ENCODE assay signal across 32 cellular contexts in the genomic region with DNA sequence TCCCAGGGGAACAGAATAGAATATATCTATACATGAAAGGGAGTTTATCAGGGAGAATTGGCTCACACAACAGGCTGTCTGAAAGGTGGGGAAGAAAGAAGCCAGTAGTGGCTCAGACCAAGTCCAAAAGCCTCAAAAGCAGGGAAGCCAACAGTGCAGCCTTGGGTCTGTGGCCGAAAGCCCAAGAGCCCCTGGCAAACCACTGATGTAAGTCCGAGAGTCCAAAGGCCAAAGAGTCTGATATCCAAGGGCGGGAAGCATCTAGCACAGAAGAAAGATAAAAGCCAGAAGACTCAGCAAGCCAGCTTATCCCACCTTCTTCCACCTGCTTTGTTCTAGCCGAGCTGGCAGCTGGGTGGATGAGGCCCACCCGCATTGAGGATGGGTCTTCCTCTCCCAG.
"Had no signal": no experiment of that assay in that cellular context is flagged by ENCODE, and none has a peak within 500 bp of the region (broad histone marks: within the 10 kb centered on the region; RNA-seq: fewer than 3 reads in every experiment).

No MANE protein-coding gene starts in this region.

- H3K27ac Mint-ChIP-seq: naive thymus-derived CD8-positive, alpha-beta T cell; natural killer cell treated with Interleukin-12 subunit alpha and Interleukin-12 subunit beta and Interleukin-15 and Interleukin-18, amount 100 ng/mL, for 72 hours; nephron progenitor cell; progenitor cell of endocrine pancreas; stimulated activated memory B cell treated with anti-CD40 and anti-IgM and Interleukin-4, amounts not matched to agents 10 μg/mL and 1 μg/mL and 100 μg/mL, for 72 hours; stimulated activated naive CD8-positive, alpha-beta T cell treated with anti-CD3 and anti-CD28 coated beads, Interleukin-15, amount 100 ng/mL, for 72 hours; type B pancreatic cell had no signal

- H3K27me3 ChIP-seq: ovary, suprapubic skin, testis, tibial artery, transverse colon, upper lobe of right lung, uterus had no signal

- H3K4me3 ChIP-seq: ovary, psoas muscle, skin epidermis, smooth muscle cell, spleen, suprapubic skin, testis, tibial artery, transverse colon, upper lobe of right lung, uterus had no signal

- DNase-seq: naive thymus-derived CD8-positive, alpha-beta T cell; nephron progenitor cell; occipital lobe; ovary; posterior cingulate gyrus; psoas muscle; right cardiac atrium; spleen; stimulated activated CD4-positive, alpha-beta T cell treated with anti-CD3 and anti-CD28 coated beads, Interleukin-12 subunit alpha, Interleukin-12 subunit beta, amount 100 ng/mL, for 4 hours; stimulated activated CD4-positive, alpha-beta T cell treated with anti-CD3 and anti-CD28 coated beads, Interleukin-1b, Interleukin-23, amount 100 ng/mL, for 48 hours; stimulated activated CD4-positive, alpha-beta T cell treated with anti-CD3 and anti-CD28 coated beads, Interleukin-4, amount 100 ng/mL, for 1 hour; stimulated activated CD4-positive, alpha-beta T cell treated with anti-CD3 and anti-CD28 coated beads, Interleukin-4, amount 100 ng/mL, for 4 hours; stimulated activated CD8-positive, alpha-beta memory T cell treated with anti-CD3 and anti-CD28 coated beads, Interleukin-4, amount 100 ng/mL, for 48 hours; stimulated activated naive CD4-positive, alpha-beta T cell; stimulated activated naive CD8-positive, alpha-beta T cell treated with anti-CD3 and anti-CD28 coated beads, Interleukin-15, amount 100 ng/mL, for 72 hours; stimulated activated naive CD8-positive, alpha-beta T cell treated with anti-CD3 and anti-CD28 coated beads, Interleukin-15, Interleukin-2, amounts not matched to agents 100 U/mL and 50 U/mL, for 24 hours; substantia nigra; testis; tibial artery; transverse colon; upper lobe of right lung; uterus had no signal

- H3K27me3 Mint-ChIP-seq: type B pancreatic cell had no signal

- H2AFZ ChIP-seq: parathyroid adenoma had no signal

- H3K9me3 ChIP-seq: ovary, psoas muscle, spleen, suprapubic skin, testis, tibial artery, transverse colon, upper lobe of right lung, uterus had no signal

- H3K9me3 Mint-ChIP-seq: nephron progenitor cell; neural crest cell; stimulated activated memory B cell treated with anti-CD40 and anti-IgM and Interleukin-4, amounts not matched to agents 10 μg/mL and 1 μg/mL and 100 μg/mL, for 72 hours; type B pancreatic cell had no signal

- H3K36me3 Mint-ChIP-seq: natural killer cell treated with Interleukin-12 subunit alpha and Interleukin-12 subunit beta and Interleukin-15 and Interleukin-18, amount 100 ng/mL, for 72 hours; stimulated activated memory B cell treated with anti-CD40 and anti-IgM and Interleukin-4, amounts not matched to agents 10 μg/mL and 1 μg/mL and 100 μg/mL, for 72 hours; type B pancreatic cell had no signal

- H3K36me3 ChIP-seq: ovary, spleen, suprapubic skin, tibial artery, transverse colon, upper lobe of right lung, uterus had no signal

- H3K9ac ChIP-seq: parathyroid adenoma had no signal

- ATAC-seq: naive thymus-derived CD8-positive, alpha-beta T cell; natural killer cell treated with Interleukin-12 subunit alpha and Interleukin-12 subunit beta and Interleukin-15 and Interleukin-18, amount 100 ng/mL, for 72 hours; psoas muscle; right cardiac atrium; sciatic nerve; stimulated activated memory B cell treated with anti-CD40 and anti-IgM and Interleukin-4, amounts not matched to agents 10 μg/mL and 1 μg/mL and 100 μg/mL, for 72 hours; stimulated activated naive CD8-positive, alpha-beta T cell treated with anti-CD3 and anti-CD28 coated beads, Interleukin-15, amount 100 ng/mL, for 72 hours; stimulated activated naive CD8-positive, alpha-beta T cell treated with anti-CD3 and anti-CD28 coated beads, Interleukin-15, Interleukin-2, amounts not matched to agents 100 U/mL and 50 U/mL, for 24 hours; upper lobe of right lung had no signal

- H3K4me1 ChIP-seq: parathyroid adenoma, uterus had no signal

- H3K27ac ChIP-seq: ovary, parathyroid adenoma, psoas muscle, skin epidermis, spleen, suprapubic skin, testis, tibial artery, transverse colon, upper lobe of right lung, uterus had no signal

- H3K4me3 Mint-ChIP-seq: naive thymus-derived CD8-positive, alpha-beta T cell; natural killer cell treated with Interleukin-12 subunit alpha and Interleukin-12 subunit beta and Interleukin-15 and Interleukin-18, amount 100 ng/mL, for 72 hours; nephron progenitor cell; neural crest cell; stimulated activated memory B cell treated with anti-CD40 and anti-IgM and Interleukin-4, amounts not matched to agents 10 μg/mL and 1 μg/mL and 100 μg/mL, for 72 hours; stimulated activated naive CD8-positive, alpha-beta T cell treated with anti-CD3 and anti-CD28 coated beads, Interleukin-15, amount 100 ng/mL, for 72 hours; type B pancreatic cell had no signal

- H3K79me2 ChIP-seq: parathyroid adenoma had no signal

- H3K4me2 ChIP-seq: smooth muscle cell had no signal

- H3K4me1 Mint-ChIP-seq: naive thymus-derived CD8-positive, alpha-beta T cell; nephron progenitor cell; neural crest cell had no signal
